In the genomic region with DNA sequence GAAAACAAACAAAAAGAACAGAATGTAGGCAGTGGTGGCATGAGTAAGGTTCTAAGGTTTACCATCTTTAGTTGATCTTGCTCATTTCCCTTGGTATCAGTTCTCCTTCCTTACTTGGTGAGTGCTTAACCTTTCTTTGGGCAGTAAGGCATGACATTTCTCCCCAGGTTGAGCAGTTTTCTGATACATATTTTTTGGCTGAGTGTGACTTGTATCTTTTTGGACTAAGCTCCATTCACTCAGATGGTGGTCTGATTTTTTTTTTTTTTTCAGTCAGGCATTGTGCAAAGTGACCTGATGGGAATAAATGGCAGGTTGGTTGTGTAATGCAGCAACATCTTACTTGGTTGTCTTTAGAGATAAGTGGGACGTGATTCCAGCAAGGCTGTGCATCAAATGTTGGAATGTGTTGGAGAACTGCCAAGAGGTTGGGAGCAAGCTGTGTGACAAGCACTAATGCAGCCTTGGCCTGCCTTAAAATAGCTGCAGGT, we compare ENCODE assay signal across 8 cellular contexts. TPM values are rescaled to one million over a fixed set of nuclear protein-coding genes. Genes with fewer than 3 reads are reported as not detected.
DNase-seq lines count a peak whose midpoint lies in the region; ATAC-seq lines count a peak whose summit lies in the region.

No MANE protein-coding gene starts in this region.

- H3K9me3 Mint-ChIP-seq in activated T-helper 2 cell treated with anti-CD3 and anti-CD28 coated beads, Interferon-gamma antibody, Interleukin-2, Interleukin-4, amounts not matched to agents 10 μg/mL and 5 μg/mL and 100 μg/mL, durations not matched to agents 14 hours and 24 hours and 36 hours: no peaks in the 10 kb centered on the region
- H3K9me3 Mint-ChIP-seq in activated naive CD4-positive, alpha-beta T cell treated with anti-CD3 and anti-CD28 coated beads, Interleukin-2, amount 10 ng/mL, durations not matched to agents 7 days and 5 days: no peaks in the 10 kb centered on the region

- peaks cover 23% of the 10 kb centered on the region for H3K4me1 ChIP-seq in right cardiac atrium (ENCODE audit: control insufficient read depth, insufficient read depth, low read length)

- H3K27ac Mint-ChIP-seq in activated T-helper 2 cell treated with anti-CD3 and anti-CD28 coated beads, Interferon-gamma antibody, Interleukin-2, Interleukin-4, amounts not matched to agents 10 μg/mL and 5 μg/mL and 100 μg/mL, durations not matched to agents 14 hours and 24 hours and 36 hours: no peak overlapping the region
- no peak overlapping the region for H3K27ac Mint-ChIP-seq in activated naive CD4-positive, alpha-beta T cell treated with anti-CD3 and anti-CD28 coated beads, Interleukin-2, amount 10 ng/mL, durations not matched to agents 7 days and 5 days

- no peaks in the 10 kb centered on the region for H3K36me3 Mint-ChIP-seq in activated T-helper 2 cell treated with anti-CD3 and anti-CD28 coated beads, Interferon-gamma antibody, Interleukin-2, Interleukin-4, amounts not matched to agents 10 μg/mL and 5 μg/mL and 100 μg/mL, durations not matched to agents 14 hours and 24 hours and 36 hours (ENCODE audit: low read depth)
- H3K36me3 Mint-ChIP-seq in activated naive CD4-positive, alpha-beta T cell treated with anti-CD3 and anti-CD28 coated beads, Interleukin-2, amount 10 ng/mL, durations not matched to agents 7 days and 5 days: no peaks in the 10 kb centered on the region

- H3K4me3 ChIP-seq in right cardiac atrium (ENCODE audit: low read length): peak overlapping the region; percentile 47

- no peak overlapping the region for H3K4me3 Mint-ChIP-seq in activated T-helper 2 cell treated with anti-CD3 and anti-CD28 coated beads, Interferon-gamma antibody, Interleukin-2, Interleukin-4, amounts not matched to agents 10 μg/mL and 5 μg/mL and 100 μg/mL, durations not matched to agents 14 hours and 24 hours and 36 hours (ENCODE audit: low read depth)
- no peak overlapping the region for H3K4me3 Mint-ChIP-seq in activated naive CD4-positive, alpha-beta T cell treated with anti-CD3 and anti-CD28 coated beads, Interleukin-2, amount 10 ng/mL, durations not matched to agents 7 days and 5 days

- intact Hi-C loops in right cardiac atrium (cut with DNase I): no loop called here
- intact Hi-C loops in activated T-helper 2 cell treated with anti-CD3 and anti-CD28 coated beads, Interferon-gamma antibody, Interleukin-2, Interleukin-4, amounts not matched to agents 10 μg/mL and 5 μg/mL and 100 μg/mL, durations not matched to agents 14 hours and 24 hours and 36 hours (cut with micrococcal nuclease): no loop called here

- ATAC-seq in GM18870 (IDR thresholded peaks at IDR 0.05; ENCODE audit: unreplicated experiment) (peak; percentile 93), HG03039 (IDR thresholded peaks at IDR 0.05; ENCODE audit: unreplicated experiment) (peak; percentile 49), right cardiac atrium (peak; percentile 73 to 78)

- no peaks in the 10 kb centered on the region for H3K27me3 ChIP-seq in right cardiac atrium (ENCODE audit: control insufficient read depth, insufficient read depth)

- no peaks in the 10 kb centered on the region for H3K4me1 Mint-ChIP-seq in activated T-helper 2 cell treated with anti-CD3 and anti-CD28 coated beads, Interferon-gamma antibody, Interleukin-2, Interleukin-4, amounts not matched to agents 10 μg/mL and 5 μg/mL and 100 μg/mL, durations not matched to agents 14 hours and 24 hours and 36 hours (ENCODE audit: low read depth)
- no peaks in the 10 kb centered on the region for H3K4me1 Mint-ChIP-seq in activated naive CD4-positive, alpha-beta T cell treated with anti-CD3 and anti-CD28 coated beads, Interleukin-2, amount 10 ng/mL, durations not matched to agents 7 days and 5 days

- H3K27ac ChIP-seq in right cardiac atrium (ENCODE audit: low read length): peak overlapping the region; percentile 80

- no peaks in the 10 kb centered on the region for H3K9me3 ChIP-seq in right cardiac atrium (ENCODE audit: control insufficient read depth, low read length)

- CTCF ChIA-PET in activated naive CD4-positive, alpha-beta T cell treated with anti-CD3 and anti-CD28 coated beads, Interleukin-2, amount 10 ng/mL, durations not matched to agents 7 days and 5 days (lab: Charles Lee): no interaction called here

- WGBS in right cardiac atrium: 10% methylated on average over 1 of the region's 1 CpG

- DNase-seq in RPMI7951 (ENCODE audit: low read depth) (peak; percentile 90), right cardiac atrium (peak in 1 of 3 donors; percentile 46), OCI-M1 (lab: John Stamatoyannopoulos, UW) (no peak), KG1 (lab: John Stamatoyannopoulos, UW) (no peak)
- DNase-seq in activated T-helper 2 cell treated with anti-CD3 and anti-CD28 coated beads, Interferon-gamma antibody, Interleukin-2, Interleukin-4, amounts not matched to agents 10 μg/mL and 5 μg/mL and 100 μg/mL, durations not matched to agents 14 hours and 24 hours and 36 hours (ENCODE audit: low spot score): no peak
- no peak for DNase-seq in activated naive CD4-positive, alpha-beta T cell treated with anti-CD3 and anti-CD28 coated beads, Interleukin-2, amount 10 ng/mL, durations not matched to agents 7 days and 5 days

- peaks cover 12% of the 10 kb centered on the region for H3K27me3 Mint-ChIP-seq in activated T-helper 2 cell treated with anti-CD3 and anti-CD28 coated beads, Interferon-gamma antibody, Interleukin-2, Interleukin-4, amounts not matched to agents 10 μg/mL and 5 μg/mL and 100 μg/mL, durations not matched to agents 14 hours and 24 hours and 36 hours (ENCODE audit: low read depth)
- H3K27me3 Mint-ChIP-seq in activated naive CD4-positive, alpha-beta T cell treated with anti-CD3 and anti-CD28 coated beads, Interleukin-2, amount 10 ng/mL, durations not matched to agents 7 days and 5 days: peaks cover 6% of the 10 kb centered on the region

RNA-seq across cellular contexts. Expression of gene SPTBN1, which starts 15.1 kb away (rescaled TPM):
- 120 and 129 TPM in 2 replicates for total RNA-seq in RPMI7951 (2014; rRNA removed; shearing (Covaris generic))
- total RNA-seq in right cardiac atrium: 100 to 1,000 TPM; 304 to 348 (median 336) TPM
- 141 TPM for polyA plus RNA-seq in right cardiac atrium
- total RNA-seq in activated T-helper 2 cell treated with anti-CD3 and anti-CD28 coated beads, Interferon-gamma antibody, Interleukin-2, Interleukin-4, amounts not matched to agents 10 μg/mL and 5 μg/mL and 100 μg/mL, durations not matched to agents 14 hours and 24 hours and 36 hours: 67.9 and 70.3 TPM in 2 replicates
